3 cellular contexts compared by ENCODE assay signal in the genomic region with DNA sequence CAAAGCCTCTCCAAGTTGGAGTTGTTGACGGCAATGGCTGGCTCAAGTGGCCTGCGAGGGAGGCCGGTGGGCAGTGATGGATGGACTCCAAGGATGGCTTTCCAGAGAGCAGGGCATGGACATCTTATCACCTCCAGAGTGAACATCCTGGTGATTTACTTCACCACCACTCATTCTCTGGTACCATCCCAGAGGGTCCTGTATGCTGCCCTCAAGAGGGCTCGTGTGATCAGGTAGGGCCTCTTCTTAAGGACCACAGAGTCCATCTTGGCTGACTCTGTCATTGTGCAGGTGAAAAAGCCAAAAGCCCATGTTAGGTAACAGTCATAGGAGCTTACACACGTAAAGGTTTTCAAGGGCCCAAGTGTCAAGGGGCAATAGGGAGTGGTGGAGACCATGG.
"Had no signal": no experiment of that assay in that cellular context is flagged by ENCODE, and none has a peak within 500 bp of the region (broad histone marks: within the 10 kb centered on the region; RNA-seq: fewer than 3 reads in every experiment).

No MANE protein-coding gene starts in this region.

- ATAC-seq: GM12878 had no signal

- H3K4me3 ChIP-seq: GM12878 had no signal

- DNase-seq: GDM1, GF-D8 had no signal
